Comparison of ENCODE assay signal across 11 cellular contexts in genomic region chr2:109349555-109350430, GRCh38.
DNase-seq lines count a peak whose midpoint lies in the region; ATAC-seq, FAIRE-seq and TF ChIP-seq lines count a peak whose summit lies in the region.
"Had no signal": no experiment of that assay in that cellular context is flagged by ENCODE, and none has a peak within 500 bp of the region (broad histone marks: within the 10 kb centered on the region; RNA-seq: fewer than 3 reads in every experiment).

No MANE protein-coding gene starts in this region.

- H3K9me3 Mint-ChIP-seq in activated naive CD8-positive, alpha-beta T cell (ENCODE audit: low read depth) = no peaks in the 10 kb centered on the region
- H3K9me3 Mint-ChIP-seq in activated naive CD8-positive, alpha-beta T cell treated with anti-CD3 and anti-CD28 coated beads, Interleukin-2, amount 50 U/mL, for 24 hours = no peaks in the 10 kb centered on the region
- no peaks in the 10 kb centered on the region for H3K9me3 Mint-ChIP-seq in type B pancreatic cell
- H3K9me3 Mint-ChIP-seq: activated T-helper 2 cell treated with anti-CD3 and anti-CD28 coated beads, Interferon-gamma antibody, Interleukin-2, Interleukin-4, amounts not matched to agents 10 μg/mL and 5 μg/mL and 100 μg/mL, durations not matched to agents 14 hours and 24 hours and 36 hours had no signal

- H3K4me3 ChIP-seq in ascending aorta = no peak overlapping the region
- H3K4me3 ChIP-seq: pancreas had no signal

- peak overlapping the region; percentile 76 for H3K27ac Mint-ChIP-seq in activated naive CD8-positive, alpha-beta T cell
- H3K27ac Mint-ChIP-seq in activated naive CD8-positive, alpha-beta T cell treated with anti-CD3 and anti-CD28 coated beads, Interleukin-2, amount 50 U/mL, for 24 hours = no peak overlapping the region
- no peak overlapping the region for H3K27ac Mint-ChIP-seq in type B pancreatic cell

- H3K4me1 ChIP-seq in ascending aorta = peaks cover 13 to 40% of the 10 kb centered on the region in 2 donors

- TF ChIP-seq CTCF in ascending aorta (IDR thresholded peaks at IDR 0.05) (peak in 1 of 3 experiments; percentile 15), type B pancreatic cell (conservative IDR thresholded peaks at IDR 0.05) (peak; percentile 45)

- H3K36me3 ChIP-seq in ascending aorta = no peaks in the 10 kb centered on the region
- H3K36me3 ChIP-seq: pancreas had no signal

- no peaks in the 10 kb centered on the region for H3K27me3 Mint-ChIP-seq in activated naive CD8-positive, alpha-beta T cell
- H3K27me3 Mint-ChIP-seq in activated naive CD8-positive, alpha-beta T cell treated with anti-CD3 and anti-CD28 coated beads, Interleukin-2, amount 50 U/mL, for 24 hours = no peaks in the 10 kb centered on the region
- H3K27me3 Mint-ChIP-seq in type B pancreatic cell = peaks cover 8% of the 10 kb centered on the region

- CTCF ChIA-PET in HEK293T (lab: Yijun Ruan, JAX) = no interaction called here

- no peak for ATAC-seq in activated naive CD8-positive, alpha-beta T cell treated with anti-CD3 and anti-CD28 coated beads, Interleukin-2, amount 50 U/mL, for 24 hours
- ATAC-seq: pancreas had no signal

- H3K27me3 ChIP-seq in ascending aorta (no peaks in the 10 kb centered on the region), layer of hippocampus (ENCODE audit: control insufficient read depth, insufficient read depth, low read length) (no peaks in the 10 kb centered on the region)
- H3K27me3 ChIP-seq: pancreas had no signal

- no peak for DNase-seq in activated naive CD8-positive, alpha-beta T cell treated with anti-CD3 and anti-CD28 coated beads, Interleukin-2, amount 50 U/mL, for 24 hours
- DNase-seq in ascending aorta (ENCODE audit: low spot score in 2 of 2) = no peak
- peak; percentile 63 for DNase-seq in type B pancreatic cell (ENCODE audit: extremely low spot score, unreplicated experiment)
- DNase-seq in foreskin melanocyte = no peak
- no peak for DNase-seq in HEK293T (ENCODE audit: extremely low spot score)
- no peak for DNase-seq in RCC 7860 (ENCODE audit: low spot score)

- intact Hi-C loops in ascending aorta (cut with DNase I) = loop anchor here (5.0 kb wide), 2 partner anchors 88 to 163 kb away; no protein-coding TSS in a partner anchor

- POLR2A ChIA-PET in HEK293T (lab: Yijun Ruan, JAX) = no interaction called here

- H3K4me1 Mint-ChIP-seq in activated naive CD8-positive, alpha-beta T cell (ENCODE audit: low read depth) = peaks cover 59% of the 10 kb centered on the region
- H3K4me1 Mint-ChIP-seq in activated naive CD8-positive, alpha-beta T cell treated with anti-CD3 and anti-CD28 coated beads, Interleukin-2, amount 50 U/mL, for 24 hours = peaks cover 35% of the 10 kb centered on the region
- H3K4me1 Mint-ChIP-seq in type B pancreatic cell (ENCODE audit: unreplicated experiment) = peaks cover 37% of the 10 kb centered on the region

- FAIRE-seq in RCC 7860 (lab: Jason Lieb, UNC) = no peak
- FAIRE-seq: pancreas had no signal

- no peaks in the 10 kb centered on the region for H3K9me3 ChIP-seq in ascending aorta
- H3K9me3 ChIP-seq: pancreas had no signal

- H3K27ac ChIP-seq in ascending aorta (peak overlapping the region; percentile 66 to 76), layer of hippocampus (ENCODE audit: low read depth, low read length) (peak overlapping the region; percentile 38)
- H3K27ac ChIP-seq: C4-2B, pancreas had no signal

- peak overlapping the region; percentile 81 for H3K4me3 Mint-ChIP-seq in activated naive CD8-positive, alpha-beta T cell
- no peak overlapping the region for H3K4me3 Mint-ChIP-seq in activated naive CD8-positive, alpha-beta T cell treated with anti-CD3 and anti-CD28 coated beads, Interleukin-2, amount 50 U/mL, for 24 hours
- H3K4me3 Mint-ChIP-seq in type B pancreatic cell = no peak overlapping the region

- no peaks in the 10 kb centered on the region for H3K36me3 Mint-ChIP-seq in activated naive CD8-positive, alpha-beta T cell
- H3K36me3 Mint-ChIP-seq in activated naive CD8-positive, alpha-beta T cell treated with anti-CD3 and anti-CD28 coated beads, Interleukin-2, amount 50 U/mL, for 24 hours (ENCODE audit: low read depth) = no peaks in the 10 kb centered on the region
- no peaks in the 10 kb centered on the region for H3K36me3 Mint-ChIP-seq in type B pancreatic cell

TF ChIP-seq in HEK293T, 16 proteins besides CTCF, POLR2A, EP300 and RAD21:
- TF ChIP-seq CTBP1 (IDR thresholded peaks at IDR 0.05; ENCODE audit: borderline replicate concordance) (no peak), ARNT (IDR thresholded peaks at IDR 0.05) (no peak), TARDBP (IDR thresholded peaks at IDR 0.05) (no peak), FOXK2 (IDR thresholded peaks at IDR 0.05) (no peak), FOXM1 (IDR thresholded peaks at IDR 0.05; ENCODE audit: borderline replicate concordance) (no peak)
